Comparison of ENCODE assay signal across 26 cellular contexts in genomic region chr6:150756170-150756569, GRCh38.
DNase-seq lines count a peak whose midpoint lies in the region; TF ChIP-seq lines count a peak whose summit lies in the region.
"Had no signal": no experiment of that assay in that cellular context is flagged by ENCODE, and none has a peak within 500 bp of the region (broad histone marks: within the 10 kb centered on the region; RNA-seq: fewer than 3 reads in every experiment).

No MANE protein-coding gene starts in this region.

- BruUV-seq in Caco-2 (replicated peaks; lab: Mats Ljungman, UMichigan), result no TSS peak

- H3K27ac Mint-ChIP-seq in Caco-2 (ENCODE audit: unreplicated experiment), result peak overlapping the region; percentile 42
- H3K27ac Mint-ChIP-seq: activated naive CD4-positive, alpha-beta T cell treated with anti-CD3 and anti-CD28 coated beads for 36 hours; activated T-cell treated with anti-CD3 and anti-CD28 coated beads, Interleukin-2, amount 50 U/mL, for 72 hours; IgD-negative memory B cell; natural killer cell treated with Interleukin-12 subunit alpha and Interleukin-12 subunit beta and Interleukin-15 and Interleukin-18, amount 100 ng/mL, for 72 hours had no signal

- H3K27me3 ChIP-seq in Caco-2 (replicated peaks; ENCODE audit: control insufficient read depth, insufficient read depth, low read length), result no peaks in the 10 kb centered on the region
- H3K27me3 ChIP-seq: BLaER1, cardiac muscle cell, ovary, sigmoid colon, upper lobe of left lung had no signal

- no peaks in the 10 kb centered on the region for H3K9me3 ChIP-seq in Caco-2
- H3K9me3 ChIP-seq: BLaER1, ovary, sigmoid colon, upper lobe of left lung had no signal

- no peak overlapping the region for H3K27ac ChIP-seq in RWPE1
- H3K27ac ChIP-seq: BLaER1, cardiac muscle cell, ovary, sigmoid colon, VCaP had no signal

- peaks cover 18% of the 10 kb centered on the region for H3K4me1 Mint-ChIP-seq in Caco-2 (ENCODE audit: low read depth, unreplicated experiment)

- no peaks in the 10 kb centered on the region; the same call in 1 of the 2 replicates for H3K36me3 ChIP-seq in Caco-2 (ENCODE audit: control insufficient read depth, insufficient read depth, low read length)
- H3K36me3 ChIP-seq: BLaER1, cardiac muscle cell, ovary, sigmoid colon had no signal

- H3K4me1 ChIP-seq in Caco-2, result peaks cover 22% of the 10 kb centered on the region

- DNase-seq in Caco-2, result no peak
- DNase-seq in M059J (ENCODE audit: low read depth), result peak; percentile 11
- DNase-seq in glomerular visceral epithelial cell (ENCODE audit: extremely low spot score), result peak; percentile 10
- peak; percentile 33 for DNase-seq in pulmonary artery endothelial cell (ENCODE audit: low read depth, low spot score)
- no peak for DNase-seq in SHP77 (lab: John Stamatoyannopoulos, UW)
- no peak for DNase-seq in COR-L47 (lab: John Stamatoyannopoulos, UW)
- DNase-seq in RWPE1 (ENCODE audit: low spot score), result no peak
- no peak for DNase-seq in stimulated activated CD4-positive, alpha-beta T cell treated with anti-CD3 and anti-CD28 coated beads, Interleukin-1b, Interleukin-23, amount 100 ng/mL, for 48 hours
- DNase-seq: activated CD4-positive, alpha-beta T cell treated with anti-CD3 and anti-CD28 coated beads for 48 hours; activated naive CD4-positive, alpha-beta T cell treated with anti-CD3 and anti-CD28 coated beads for 36 hours; activated T-cell treated with anti-CD3 and anti-CD28 coated beads, Interleukin-2, amount 50 U/mL, for 72 hours; amniotic stem cell; DND-41; HCEC 1CT; NCI-H774; RPMI8226; sigmoid colon; T-helper 2 cell; upper lobe of left lung had no signal

- H3K36me3 Mint-ChIP-seq in Caco-2 (ENCODE audit: insufficient read depth, unreplicated experiment), result peaks cover 16% of the 10 kb centered on the region
- H3K36me3 Mint-ChIP-seq: natural killer cell treated with Interleukin-12 subunit alpha and Interleukin-12 subunit beta and Interleukin-15 and Interleukin-18, amount 100 ng/mL, for 72 hours had no signal

- CTCF ChIA-PET in Caco-2 (lab: Charles Lee) (no interaction called here), RWPE1 (lab: Yijun Ruan, JAX) (no interaction called here)

- no peak overlapping the region for H3K4me3 ChIP-seq in Caco-2 (ENCODE audit: low read depth, low read length)
- H3K4me3 ChIP-seq: BLaER1, cardiac muscle cell, GM12878, ovary, sigmoid colon, upper lobe of left lung had no signal

- no peak overlapping the region for H3K4me3 Mint-ChIP-seq in Caco-2 (ENCODE audit: unreplicated experiment)
- H3K4me3 Mint-ChIP-seq: activated naive CD4-positive, alpha-beta T cell treated with anti-CD3 and anti-CD28 coated beads for 36 hours; activated T-cell treated with anti-CD3 and anti-CD28 coated beads, Interleukin-2, amount 50 U/mL, for 72 hours; IgD-negative memory B cell; natural killer cell treated with Interleukin-12 subunit alpha and Interleukin-12 subunit beta and Interleukin-15 and Interleukin-18, amount 100 ng/mL, for 72 hours had no signal

- H3K27me3 Mint-ChIP-seq in Caco-2 (ENCODE audit: insufficient read depth, unreplicated experiment), result no peaks in the 10 kb centered on the region
- H3K27me3 Mint-ChIP-seq: IgD-negative memory B cell had no signal

- POLR2A ChIA-PET in Caco-2 (lab: Charles Lee), result no interaction called here
- POLR2A ChIA-PET in RWPE1 (lab: Yijun Ruan, JAX; ENCODE audit: low non-redundant PET), result no interaction called here

- intact Hi-C loops in Caco-2 (cut with micrococcal nuclease; ENCODE audit: unreplicated experiment), result no loop called here

- no peak for TF ChIP-seq CTCF in Caco-2 (IDR thresholded peaks at IDR 0.05; ENCODE audit: insufficient read depth in 1 of 2, low read depth in 1 of 2, low read length in 1 of 2, severe bottlenecking in 1 of 2, unreplicated experiment in 1 of 2)
- no peak for TF ChIP-seq CTCF in RWPE1 (conservative IDR thresholded peaks at IDR 0.05; ENCODE audit: low read depth)

- H3K9me3 Mint-ChIP-seq in Caco-2 (ENCODE audit: unreplicated experiment), result no peaks in the 10 kb centered on the region
- H3K9me3 Mint-ChIP-seq: activated naive CD4-positive, alpha-beta T cell treated with anti-CD3 and anti-CD28 coated beads for 36 hours; activated T-cell treated with anti-CD3 and anti-CD28 coated beads, Interleukin-2, amount 50 U/mL, for 72 hours; natural killer cell treated with Interleukin-12 subunit alpha and Interleukin-12 subunit beta and Interleukin-15 and Interleukin-18, amount 100 ng/mL, for 72 hours had no signal

Comparison
In these comparisons a context has a peak if more than half of its experiments do, and no peak if none do; other contexts are left out.
1. DNase-seq: peak in M059J (single experiment), glomerular visceral epithelial cell (single experiment) and pulmonary artery endothelial cell (single experiment); none in Caco-2 (0 of 2), SHP77 (0 of 2), COR-L47 (single experiment), RWPE1 (single experiment) and stimulated activated CD4-positive, alpha-beta T cell treated with anti-CD3 and anti-CD28 coated beads, Interleukin-1b, Interleukin-23, amount 100 ng/mL, for 48 hours (single experiment).